In genomic region chr5:91280062-91280941, GRCh38 we compare ENCODE assay signal across 8 cellular contexts.
DNase-seq lines count a peak whose midpoint lies in the region; ATAC-seq and TF ChIP-seq lines count a peak whose summit lies in the region.

No MANE protein-coding gene starts in this region.

- no peaks in the 10 kb centered on the region for H3K27me3 Mint-ChIP-seq in chondrocyte (ENCODE audit: low read depth)

- peak; percentile 82 for ATAC-seq in GM18870 (IDR thresholded peaks at IDR 0.05; ENCODE audit: unreplicated experiment)
- ATAC-seq in HG03135 (IDR thresholded peaks at IDR 0.05; ENCODE audit: unreplicated experiment): peak; percentile 93

- no peaks in the 10 kb centered on the region for H3K36me3 Mint-ChIP-seq in chondrocyte (ENCODE audit: low read depth)

- peaks cover 36% of the 10 kb centered on the region for H3K4me1 Mint-ChIP-seq in chondrocyte (ENCODE audit: low read depth)

- H3K9me3 Mint-ChIP-seq in chondrocyte (ENCODE audit: low read depth): peaks cover 6% of the 10 kb centered on the region

- H3K27ac Mint-ChIP-seq in chondrocyte (ENCODE audit: unreplicated experiment): peak overlapping the region; percentile 98

- peak overlapping the region; percentile 78 for H3K4me3 Mint-ChIP-seq in chondrocyte (ENCODE audit: unreplicated experiment)

- DNase-seq in AG08395 (ENCODE audit: low spot score) (peak; percentile 94), NCI-H226 (peak; percentile 96), chondrocyte (ENCODE audit: low spot score) (peak; percentile 97), kidney glomerular epithelial cell (lab: John Stamatoyannopoulos, UW) (peak; percentile 91)
- DNase-seq in activated CD4-positive, alpha-beta T cell treated with anti-CD3 and anti-CD28 coated beads for 24 hours (ENCODE audit: low read depth in 2 of 2): peak; percentile 84 to 92
- DNase-seq in stimulated activated CD4-positive, alpha-beta T cell treated with anti-CD3 and anti-CD28 coated beads, Interleukin-15, amount 100 ng/mL, for 48 hours (ENCODE audit: low read depth in 2 of 2): peak; percentile 88 to 89

- no peak for TF ChIP-seq CTCF in chondrocyte (IDR thresholded peaks at IDR 0.05)

Comparison
In these comparisons a context has a peak if more than half of its experiments do, and no peak if none do; other contexts are left out.
1. Peak in every context shown above with its lines: DNase-seq and ATAC-seq.